Comparison of ENCODE assay signal across 1 cellular context in the genomic region with DNA sequence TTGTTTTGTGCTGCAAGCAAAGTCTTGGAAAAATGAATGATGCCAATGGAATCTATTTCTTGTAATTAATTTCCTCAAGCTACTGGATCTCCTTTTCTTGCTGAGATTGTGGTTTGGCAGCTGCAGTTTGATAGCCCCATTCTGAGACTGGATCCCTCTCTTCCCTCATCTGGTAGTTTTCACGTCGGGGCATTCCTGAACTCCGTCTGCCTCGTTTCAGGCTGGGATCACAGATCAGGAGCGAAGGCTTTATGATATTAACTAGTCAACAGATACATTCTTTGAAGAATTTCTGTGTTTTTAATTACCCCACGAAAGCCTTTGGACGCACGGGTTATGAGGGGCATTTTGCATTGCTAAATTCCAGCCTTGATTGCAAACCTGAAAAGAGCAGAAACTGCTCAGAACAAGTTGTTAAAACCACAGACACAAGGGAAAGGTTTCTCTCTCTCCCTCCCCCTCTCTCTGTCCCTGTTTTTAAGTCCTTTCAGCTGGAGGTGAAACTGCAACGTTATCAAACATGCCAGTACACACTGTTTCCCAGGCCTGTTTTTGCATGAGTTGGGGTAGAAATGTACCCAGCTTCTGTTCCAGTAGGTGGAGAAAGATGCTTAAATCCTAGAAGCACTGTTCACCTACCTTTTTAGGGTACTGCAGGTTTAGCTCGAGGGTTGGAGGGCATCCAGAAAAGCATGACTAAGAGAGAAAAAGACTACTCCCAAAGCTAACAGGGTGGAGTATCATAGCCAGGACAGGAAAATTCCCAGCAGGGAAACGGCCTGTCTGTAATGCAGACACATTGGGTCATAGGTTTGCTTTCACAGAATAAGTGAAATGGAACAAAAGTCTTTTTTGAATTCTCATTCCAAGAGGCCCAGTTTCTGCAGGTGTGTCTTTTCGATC.
TF ChIP-seq lines count a peak whose summit lies in the region.

No MANE protein-coding gene starts in this region.

TF ChIP-seq in SK-N-SH treated with all-trans-retinoic acid at 6 μM for 48 hours, 23 proteins besides CTCF, POLR2A, EP300 and RAD21 (continued from another document):
- TF ChIP-seq CSRNP3 (CRISPR knock-in tag; IDR thresholded peaks at IDR 0.05), result no peak
- TF ChIP-seq ZC3H10 (CRISPR knock-in tag; IDR thresholded peaks at IDR 0.05), result no peak
- no peak for TF ChIP-seq RARB (CRISPR knock-in tag; IDR thresholded peaks at IDR 0.05)
- TF ChIP-seq TOX (CRISPR knock-in tag; IDR thresholded peaks at IDR 0.05; ENCODE audit: borderline replicate concordance), result no peak
- no peak for TF ChIP-seq ZFP3 (CRISPR knock-in tag; IDR thresholded peaks at IDR 0.05)
